1 cellular context compared by ENCODE assay signal in the genomic region with DNA sequence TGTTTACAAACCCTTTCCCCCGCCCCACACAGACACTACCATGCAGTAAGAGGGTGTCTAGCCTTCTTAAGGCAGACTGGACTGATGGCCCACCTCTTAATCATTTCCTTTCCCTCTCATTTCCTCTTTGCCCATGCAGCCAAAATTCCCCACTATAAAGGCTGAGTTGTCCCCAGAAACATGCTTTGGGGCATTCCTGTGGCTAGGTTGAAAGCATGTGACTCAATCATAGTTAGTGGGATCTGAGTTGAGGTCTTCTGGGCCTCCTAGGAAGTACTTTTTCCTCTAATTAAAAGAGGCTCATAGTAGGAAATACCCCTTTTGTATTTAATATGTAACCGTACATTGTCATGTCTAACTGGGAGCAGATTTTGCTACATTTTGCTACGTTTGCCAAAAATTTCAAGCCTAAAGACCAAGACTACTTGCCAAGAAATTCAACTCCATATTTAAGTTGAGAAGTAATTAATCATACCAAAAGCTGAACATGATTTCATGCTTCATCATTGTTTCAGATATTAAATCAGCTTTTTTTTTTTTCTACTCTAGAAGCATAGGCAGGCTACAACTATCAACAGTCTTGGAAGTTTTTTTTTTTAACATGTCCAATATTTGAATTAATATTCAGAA.
A peak's percentile ranks its signal among the peaks of the same experiment; 100 is the strongest.
TF ChIP-seq lines count a peak whose summit lies in the region.

No MANE protein-coding gene starts in this region.

TF ChIP-seq in SK-N-SH, 30 proteins besides CTCF, POLR2A, EP300 and RAD21 (continued from another document):
- TF ChIP-seq, protein P1, sequence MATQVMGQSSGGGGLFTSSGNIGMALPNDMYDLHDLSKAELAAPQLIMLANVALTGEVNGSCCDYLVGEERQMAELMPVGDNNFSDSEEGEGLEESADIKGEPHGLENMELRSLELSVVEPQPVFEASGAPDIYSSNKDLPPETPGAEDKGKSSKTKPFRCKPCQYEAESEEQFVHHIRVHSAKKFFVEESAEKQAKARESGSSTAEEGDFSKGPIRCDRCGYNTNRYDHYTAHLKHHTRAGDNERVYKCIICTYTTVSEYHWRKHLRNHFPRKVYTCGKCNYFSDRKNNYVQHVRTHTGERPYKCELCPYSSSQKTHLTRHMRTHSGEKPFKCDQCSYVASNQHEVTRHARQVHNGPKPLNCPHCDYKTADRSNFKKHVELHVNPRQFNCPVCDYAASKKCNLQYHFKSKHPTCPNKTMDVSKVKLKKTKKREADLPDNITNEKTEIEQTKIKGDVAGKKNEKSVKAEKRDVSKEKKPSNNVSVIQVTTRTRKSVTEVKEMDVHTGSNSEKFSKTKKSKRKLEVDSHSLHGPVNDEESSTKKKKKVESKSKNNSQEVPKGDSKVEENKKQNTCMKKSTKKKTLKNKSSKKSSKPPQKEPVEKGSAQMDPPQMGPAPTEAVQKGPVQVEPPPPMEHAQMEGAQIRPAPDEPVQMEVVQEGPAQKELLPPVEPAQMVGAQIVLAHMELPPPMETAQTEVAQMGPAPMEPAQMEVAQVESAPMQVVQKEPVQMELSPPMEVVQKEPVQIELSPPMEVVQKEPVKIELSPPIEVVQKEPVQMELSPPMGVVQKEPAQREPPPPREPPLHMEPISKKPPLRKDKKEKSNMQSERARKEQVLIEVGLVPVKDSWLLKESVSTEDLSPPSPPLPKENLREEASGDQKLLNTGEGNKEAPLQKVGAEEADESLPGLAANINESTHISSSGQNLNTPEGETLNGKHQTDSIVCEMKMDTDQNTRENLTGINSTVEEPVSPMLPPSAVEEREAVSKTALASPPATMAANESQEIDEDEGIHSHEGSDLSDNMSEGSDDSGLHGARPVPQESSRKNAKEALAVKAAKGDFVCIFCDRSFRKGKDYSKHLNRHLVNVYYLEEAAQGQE (IDR thresholded peaks at IDR 0.05; ENCODE audit: low read depth, low read length), result peak; percentile 67; the same call in 1 of the 2 replicates
- TF ChIP-seq FOXM1 (IDR thresholded peaks at IDR 0.05; ENCODE audit: low read depth) (peak; percentile 99), RCOR1 (IDR thresholded peaks at IDR 0.05; ENCODE audit: low read length) (no peak), MEF2A (IDR thresholded peaks at IDR 0.05; ENCODE audit: borderline replicate concordance, low read depth) (peak; percentile 10; the same call in 1 of the 2 replicates), JUND (IDR thresholded peaks at IDR 0.05) (peak; percentile 95), SIN3A (IDR thresholded peaks at IDR 0.05; ENCODE audit: borderline replicate concordance, low read depth, low read length) (peak; percentile 76; the same call in 1 of the 2 replicates), CHD2 (IDR thresholded peaks at IDR 0.05; ENCODE audit: low read length, partially characterized antibody) (no peak), TCF12 (IDR thresholded peaks at IDR 0.05) (peak; percentile 98), RXRA (IDR thresholded peaks at IDR 0.05; ENCODE audit: borderline replicate concordance, low read depth) (peak; percentile 90), NFIC (IDR thresholded peaks at IDR 0.05; ENCODE audit: borderline replicate concordance) (peak; percentile 95), TAF1 (IDR thresholded peaks at IDR 0.05; ENCODE audit: borderline replicate concordance, low read depth, low read length) (no peak), TEAD4 (IDR thresholded peaks at IDR 0.05; ENCODE audit: borderline replicate concordance, insufficient read depth) (peak; percentile 100), FOSL2 (IDR thresholded peaks at IDR 0.05; ENCODE audit: borderline replicate concordance, low read depth) (peak; percentile 95), POLR2AphosphoS5 (IDR thresholded peaks at IDR 0.05; ENCODE audit: low read depth, low read length) (peak; percentile 80)
- TF ChIP-seq, protein P2, sequence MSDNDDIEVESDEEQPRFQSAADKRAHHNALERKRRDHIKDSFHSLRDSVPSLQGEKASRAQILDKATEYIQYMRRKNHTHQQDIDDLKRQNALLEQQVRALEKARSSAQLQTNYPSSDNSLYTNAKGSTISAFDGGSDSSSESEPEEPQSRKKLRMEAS (IDR thresholded peaks at IDR 0.05; ENCODE audit: low read depth), result peak; percentile 65; the same call in 1 of the 2 replicates
- TF ChIP-seq, protein P3, sequence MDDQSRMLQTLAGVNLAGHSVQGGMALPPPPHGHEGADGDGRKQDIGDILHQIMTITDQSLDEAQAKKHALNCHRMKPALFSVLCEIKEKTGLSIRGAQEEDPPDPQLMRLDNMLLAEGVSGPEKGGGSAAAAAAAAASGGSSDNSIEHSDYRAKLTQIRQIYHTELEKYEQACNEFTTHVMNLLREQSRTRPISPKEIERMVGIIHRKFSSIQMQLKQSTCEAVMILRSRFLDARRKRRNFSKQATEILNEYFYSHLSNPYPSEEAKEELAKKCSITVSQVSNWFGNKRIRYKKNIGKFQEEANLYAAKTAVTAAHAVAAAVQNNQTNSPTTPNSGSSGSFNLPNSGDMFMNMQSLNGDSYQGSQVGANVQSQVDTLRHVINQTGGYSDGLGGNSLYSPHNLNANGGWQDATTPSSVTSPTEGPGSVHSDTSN (IDR thresholded peaks at IDR 0.05), result peak; percentile 93
